8 cellular contexts compared by ENCODE assay signal in the genomic region with DNA sequence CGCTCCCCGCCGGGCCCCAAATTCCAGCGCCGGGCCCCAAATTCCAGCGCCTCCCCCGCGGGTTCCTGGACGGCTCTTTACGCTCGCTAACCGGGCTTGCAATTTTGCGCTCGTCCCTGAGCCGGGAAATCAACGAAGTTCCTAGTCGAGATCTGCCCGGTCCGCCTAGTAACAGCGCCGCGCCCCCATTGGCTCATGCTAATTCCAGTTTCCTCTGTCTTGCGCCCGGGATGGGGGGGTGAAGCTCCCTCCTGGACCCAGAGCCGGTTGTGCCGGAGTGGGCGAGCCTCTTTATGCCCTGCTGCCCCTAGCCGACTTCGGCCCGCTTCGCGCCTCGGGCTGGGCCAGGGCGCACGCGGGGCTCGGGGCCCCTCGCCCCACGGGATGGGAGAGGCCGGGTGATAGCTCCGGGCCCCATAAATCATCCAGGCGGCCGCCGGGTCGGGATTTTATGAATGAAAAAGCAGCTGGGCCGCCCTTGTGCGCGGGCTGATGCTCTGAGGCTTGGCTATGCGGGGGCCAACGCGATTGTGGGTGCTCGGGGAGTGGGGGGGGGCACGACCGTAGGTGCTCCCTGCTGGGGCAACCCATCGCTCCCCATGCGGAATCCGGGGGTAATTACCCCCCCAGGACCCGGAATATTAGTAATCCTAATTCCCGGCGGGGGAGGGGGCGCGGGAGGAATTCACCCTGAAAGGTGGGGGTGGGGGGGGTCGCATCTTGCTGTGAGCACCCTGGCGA. TPM values are rescaled to one million over a fixed set of nuclear protein-coding genes. Genes with fewer than 3 reads are reported as not detected.
DNase-seq lines count a peak whose midpoint lies in the region; ATAC-seq and TF ChIP-seq lines count a peak whose summit lies in the region.

No MANE protein-coding gene starts in this region.

- H3K79me2 ChIP-seq in ACC112 (ENCODE audit: control insufficient read depth, insufficient read depth, low read length, unreplicated experiment) (peaks cover 43% of the 10 kb centered on the region), neural cell (replicated peaks; ENCODE audit: insufficient read depth, low read length) (no peaks in the 10 kb centered on the region)

- no peaks in the 10 kb centered on the region for H3K27me3 ChIP-seq in ACC112 (ENCODE audit: insufficient read depth, low read length)
- peaks cover 73% of the 10 kb centered on the region for H3K27me3 ChIP-seq in neural cell (ENCODE audit: insufficient read depth, low read depth, low read length)

- H3K36me3 ChIP-seq in ACC112 (ENCODE audit: insufficient read depth, low read length) (peaks cover 5% of the 10 kb centered on the region; the same call in 1 of the 2 replicates), neural cell (ENCODE audit: insufficient read depth, low read length) (no peaks in the 10 kb centered on the region)

- H3K9me2 ChIP-seq in neural cell (ENCODE audit: insufficient read depth, low read length), result no peaks in the 10 kb centered on the region

- H2AFZ ChIP-seq in ACC112 (ENCODE audit: low read length, unreplicated experiment) (peak overlapping the region; percentile 72), neural cell (ENCODE audit: low read depth, low read length) (no peak overlapping the region)

- H4K20me1 ChIP-seq in neural cell (ENCODE audit: insufficient read depth), result no peaks in the 10 kb centered on the region

- peak overlapping the region; percentile 80 for H3K27ac ChIP-seq in ACC112 (ENCODE audit: low read depth, low read length)
- no peak overlapping the region for H3K27ac ChIP-seq in neural cell (ENCODE audit: low read length)

- peak overlapping the region; percentile 44 for H3K9ac ChIP-seq in neural cell (ENCODE audit: low read length)

- TF ChIP-seq CTCF in neural cell (IDR thresholded peaks at IDR 0.05; ENCODE audit: poor library complexity, severe bottlenecking), result no peak

- DNase-seq in GM04504 (ENCODE audit: low read depth) (peak; percentile 92), NCI-H2171 treated with DMSO at 0.1 percent for 48 hours (lab: John Stamatoyannopoulos, UW) (peak; percentile 80), globus pallidus (ENCODE audit: low spot score) (peak; percentile 64)
- peak; percentile 29 to 44 for DNase-seq in activated CD4-positive, alpha-beta T cell treated with anti-CD3 and anti-CD28 coated beads, Interleukin-2, amount 50 U/mL, for 48 hours

- ATAC-seq in HG02759 (IDR thresholded peaks at IDR 0.05; ENCODE audit: unreplicated experiment) (no peak), HG03139 (IDR thresholded peaks at IDR 0.05; ENCODE audit: unreplicated experiment) (no peak)

- no peak for TF ChIP-seq RAD21 in neural cell (conservative IDR thresholded peaks at IDR 0.05)

- H3F3A ChIP-seq in neural cell (ENCODE audit: insufficient read depth, low read length, poor library complexity, severe bottlenecking), result no peaks in the 10 kb centered on the region

- no peak overlapping the region for H3K4me2 ChIP-seq in neural cell (ENCODE audit: low read length)

- peaks cover 25% of the 10 kb centered on the region for H3K4me1 ChIP-seq in ACC112 (ENCODE audit: control insufficient read depth, insufficient read depth, low read length, unreplicated experiment)

- peak overlapping the region; percentile 98 for H3K4me3 ChIP-seq in ACC112 (ENCODE audit: low read depth, low read length)
- H3K4me3 ChIP-seq in neural cell (ENCODE audit: low read length), result peak overlapping the region; percentile 66

- peak; percentile 41 for TF ChIP-seq EP300 in neural cell (conservative IDR thresholded peaks at IDR 0.05; ENCODE audit: poor library complexity, severe bottlenecking)

- H3K9me3 ChIP-seq in neural cell (ENCODE audit: low read length), result no peaks in the 10 kb centered on the region

TF ChIP-seq in neural cell, 6 proteins besides CTCF, POLR2A, EP300 and RAD21:
- no peak for TF ChIP-seq MXI1 (conservative IDR thresholded peaks at IDR 0.05; ENCODE audit: poor library complexity, severe bottlenecking)
- peak; percentile 87 for TF ChIP-seq EZH2 (IDR thresholded peaks at IDR 0.05; ENCODE audit: borderline replicate concordance, insufficient read depth, low read length, poor library complexity, severe bottlenecking)
- peak; percentile 13 for TF ChIP-seq POLR2AphosphoS5 (IDR thresholded peaks at IDR 0.05)
TF ChIP-seq in neural cell: peak in this region for 2.

RNA-seq across cellular contexts. Expression of a gene that starts 1.8 kb away (rescaled TPM):
- polyA plus RNA-seq in neural cell, result 1.7 and 2.7 TPM in 2 replicates
- 4.1 and 5.7 TPM in 2 replicates for polyA minus RNA-seq in neural cell

RNA-seq across cellular contexts. Expression of a gene that starts 36.0 kb away (rescaled TPM):
- polyA plus RNA-seq in neural cell, result 44.4 and 47.9 TPM in 2 replicates
- polyA minus RNA-seq in neural cell, result 24.8 and 28.0 TPM in 2 replicates

Comparison
In these comparisons a context has a peak if more than half of its experiments do, and no peak if none do; other contexts are left out.
1. DNase-seq: peak in every context shown above with its lines; median percentile 92 in GM04504; 80 in NCI-H2171 treated with DMSO at 0.1 percent for 48 hours; 64 in globus pallidus; 36 in activated CD4-positive, alpha-beta T cell treated with anti-CD3 and anti-CD28 coated beads, Interleukin-2, amount 50 U/mL, for 48 hours.